Comparison of ENCODE assay signal across 15 cellular contexts in genomic region chr9:124356745-124357390, GRCh38. TPM values are rescaled to one million over a fixed set of nuclear protein-coding genes. Genes with fewer than 3 reads are reported as not detected.
DNase-seq lines count a peak whose midpoint lies in the region; ATAC-seq and TF ChIP-seq lines count a peak whose summit lies in the region.
"Had no signal": no experiment of that assay in that cellular context is flagged by ENCODE, and none has a peak within 500 bp of the region (broad histone marks: within the 10 kb centered on the region; RNA-seq: fewer than 3 reads in every experiment).

No MANE protein-coding gene starts in this region.

- H3K4me3 Mint-ChIP-seq in activated T-cell treated with anti-CD3 and anti-CD28 coated beads, Interleukin-2, amount 50 U/mL, for 72 hours, result no peak overlapping the region
- H3K4me3 Mint-ChIP-seq in T-helper 17 cell, result peak overlapping the region; percentile 65
- H3K4me3 Mint-ChIP-seq in effector memory CD8-positive, alpha-beta T cell, result no peak overlapping the region
- H3K4me3 Mint-ChIP-seq in stimulated activated naive B cell treated with anti-CD40 and anti-IgM and Interleukin-4, amounts not matched to agents 10 μg/mL and 1 μg/mL and 100 μg/mL, for 72 hours, result peak overlapping the region in 1 of 2 donors; percentile 39

- peak overlapping the region; percentile 72 for H3K27ac Mint-ChIP-seq in activated T-cell treated with anti-CD3 and anti-CD28 coated beads, Interleukin-2, amount 50 U/mL, for 72 hours
- H3K27ac Mint-ChIP-seq in T-helper 17 cell, result peak overlapping the region; percentile 76
- H3K27ac Mint-ChIP-seq in effector memory CD8-positive, alpha-beta T cell, result peak overlapping the region; percentile 19 to 60
- peak overlapping the region; percentile 52 for H3K27ac Mint-ChIP-seq in stimulated activated naive B cell treated with anti-CD40 and anti-IgM and Interleukin-4, amounts not matched to agents 10 μg/mL and 1 μg/mL and 100 μg/mL, for 72 hours

- no peaks in the 10 kb centered on the region for H3K9me3 Mint-ChIP-seq in activated T-cell treated with anti-CD3 and anti-CD28 coated beads, Interleukin-2, amount 50 U/mL, for 72 hours
- H3K9me3 Mint-ChIP-seq in effector memory CD8-positive, alpha-beta T cell, result no peaks in the 10 kb centered on the region
- H3K9me3 Mint-ChIP-seq in stimulated activated naive B cell treated with anti-CD40 and anti-IgM and Interleukin-4, amounts not matched to agents 10 μg/mL and 1 μg/mL and 100 μg/mL, for 72 hours, result no peaks in the 10 kb centered on the region

- DNase-seq in activated T-cell treated with anti-CD3 and anti-CD28 coated beads, Interleukin-2, amount 50 U/mL, for 72 hours, result no peak
- no peak for DNase-seq in activated T-cell treated with anti-CD3 and anti-CD28 coated beads, Interleukin-2, amount 50 U/mL, for 48 hours
- DNase-seq in T-helper 17 cell (no peak), kidney glomerular epithelial cell (lab: John Stamatoyannopoulos, UW) (no peak)
- no peak for DNase-seq in effector memory CD8-positive, alpha-beta T cell
- DNase-seq in stimulated activated naive B cell treated with anti-CD40 and anti-IgM and Interleukin-4, amounts not matched to agents 10 μg/mL and 1 μg/mL and 100 μg/mL, for 72 hours, result no peak
- DNase-seq: activated CD8-positive, alpha-beta memory T cell treated with anti-CD3 and anti-CD28 coated beads, Interleukin-2, amount 50 U/mL, for 48 hours; amygdala; erythroblast; KG1; NCI-H1436 treated with DMSO at 0.1 percent for 48 hours; NCI-H446; ovary had no signal

- ATAC-seq in activated T-cell treated with anti-CD3 and anti-CD28 coated beads, Interleukin-2, amount 50 U/mL, for 72 hours (replicated peaks in 1 of 2), result no peak
- ATAC-seq in T-helper 17 cell (no peak), GM18505 (IDR thresholded peaks at IDR 0.05; ENCODE audit: unreplicated experiment) (no peak)
- ATAC-seq in effector memory CD8-positive, alpha-beta T cell (replicated peaks), result no peak
- no peak for ATAC-seq in stimulated activated naive B cell treated with anti-CD40 and anti-IgM and Interleukin-4, amounts not matched to agents 10 μg/mL and 1 μg/mL and 100 μg/mL, for 72 hours (replicated peaks)
- no peak for ATAC-seq in activated CD4-positive, CD25-positive, alpha-beta regulatory T cell treated with anti-CD3 and anti-CD28 coated beads, Interleukin-2, amount 50 U/mL, for 24 hours

- H3K9me3 ChIP-seq in T-helper 17 cell (ENCODE audit: control insufficient read depth, low read length, poor library complexity, severe bottlenecking), result no peaks in the 10 kb centered on the region
- H3K9me3 ChIP-seq: ovary had no signal

- no peaks in the 10 kb centered on the region for H3K27me3 Mint-ChIP-seq in activated T-cell treated with anti-CD3 and anti-CD28 coated beads, Interleukin-2, amount 50 U/mL, for 72 hours (ENCODE audit: low read depth)
- no peaks in the 10 kb centered on the region for H3K27me3 Mint-ChIP-seq in T-helper 17 cell
- H3K27me3 Mint-ChIP-seq in effector memory CD8-positive, alpha-beta T cell, result no peaks in the 10 kb centered on the region
- H3K27me3 Mint-ChIP-seq in stimulated activated naive B cell treated with anti-CD40 and anti-IgM and Interleukin-4, amounts not matched to agents 10 μg/mL and 1 μg/mL and 100 μg/mL, for 72 hours, result no peaks in the 10 kb centered on the region

- no peak for TF ChIP-seq POLR2A in GM18505 (IDR thresholded peaks at IDR 0.05; ENCODE audit: borderline replicate concordance, extremely low read depth, insufficient read depth, insufficient read length)

- peaks cover 0 to 4% of the 10 kb centered on the region in 2 donors for H3K36me3 Mint-ChIP-seq in activated T-cell treated with anti-CD3 and anti-CD28 coated beads, Interleukin-2, amount 50 U/mL, for 72 hours (ENCODE audit: insufficient read depth in 2 of 2)
- H3K36me3 Mint-ChIP-seq in T-helper 17 cell (ENCODE audit: low read depth), result peaks cover 3% of the 10 kb centered on the region
- peaks cover 34% of the 10 kb centered on the region for H3K36me3 Mint-ChIP-seq in effector memory CD8-positive, alpha-beta T cell (ENCODE audit: insufficient read depth)
- peaks cover 17 to 55% of the 10 kb centered on the region in 2 donors for H3K36me3 Mint-ChIP-seq in stimulated activated naive B cell treated with anti-CD40 and anti-IgM and Interleukin-4, amounts not matched to agents 10 μg/mL and 1 μg/mL and 100 μg/mL, for 72 hours

- H3K4me1 Mint-ChIP-seq in activated T-cell treated with anti-CD3 and anti-CD28 coated beads, Interleukin-2, amount 50 U/mL, for 72 hours (ENCODE audit: low read depth), result peaks cover 29% of the 10 kb centered on the region
- H3K4me1 Mint-ChIP-seq in T-helper 17 cell, result peaks cover 31% of the 10 kb centered on the region
- H3K4me1 Mint-ChIP-seq in effector memory CD8-positive, alpha-beta T cell (ENCODE audit: low read depth in 2 of 2), result peaks cover 22 to 25% of the 10 kb centered on the region in 2 donors
- peaks cover 7 to 38% of the 10 kb centered on the region in 2 donors for H3K4me1 Mint-ChIP-seq in stimulated activated naive B cell treated with anti-CD40 and anti-IgM and Interleukin-4, amounts not matched to agents 10 μg/mL and 1 μg/mL and 100 μg/mL, for 72 hours

RNA-seq across cellular contexts. Expression of gene PSMB7, which starts 58.4 kb away (rescaled TPM):
- total RNA-seq in activated T-cell treated with anti-CD3 and anti-CD28 coated beads, Interleukin-2, amount 50 U/mL, for 72 hours, result 100 to 1,000 TPM; 120 to 126 TPM
- total RNA-seq in T-helper 17 cell, result 10 to 100 TPM; 70.7 to 77.5 TPM
